15 cellular contexts compared by ENCODE assay signal in genomic region chr10:132632091-132632561, GRCh38.
DNase-seq lines count a peak whose midpoint lies in the region; ATAC-seq, FAIRE-seq and TF ChIP-seq lines count a peak whose summit lies in the region.
"Had no signal": no experiment of that assay in that cellular context is flagged by ENCODE, and none has a peak within 500 bp of the region (broad histone marks: within the 10 kb centered on the region; RNA-seq: fewer than 3 reads in every experiment).

No MANE protein-coding gene starts in this region.

- no peak overlapping the region for H3K4me3 Mint-ChIP-seq in activated CD4-positive, alpha-beta T cell treated with anti-CD3 and anti-CD28 coated beads, Interleukin-2, amount 10 ng/mL, durations not matched to agents 7 days and 5 days
- H3K4me3 Mint-ChIP-seq: activated T-cell treated with anti-CD3 and anti-CD28 coated beads, Interleukin-2, amount 50 U/mL, for 72 hours; memory B cell had no signal

- CTCF ChIA-PET in activated CD4-positive, alpha-beta T cell treated with anti-CD3 and anti-CD28 coated beads, Interleukin-2, amount 10 ng/mL, durations not matched to agents 7 days and 5 days (lab: Charles Lee): interaction anchor here (0.6 kb wide), 1 partner anchor 116 kb away, joined by 3 read pairs; no protein-coding TSS in a partner anchor

- ATAC-seq in psoas muscle: peak; percentile 28 to 73 (median 62)
- ATAC-seq: activated T-cell treated with anti-CD3 and anti-CD28 coated beads, Interleukin-2, amount 50 U/mL, for 72 hours; HCT116 had no signal

- H3K9me3 Mint-ChIP-seq in activated CD4-positive, alpha-beta T cell treated with anti-CD3 and anti-CD28 coated beads, Interleukin-2, amount 10 ng/mL, durations not matched to agents 7 days and 5 days: no peaks in the 10 kb centered on the region
- H3K9me3 Mint-ChIP-seq: activated T-cell treated with anti-CD3 and anti-CD28 coated beads, Interleukin-2, amount 50 U/mL, for 72 hours; memory B cell had no signal

- H3K36me3 Mint-ChIP-seq in activated CD4-positive, alpha-beta T cell treated with anti-CD3 and anti-CD28 coated beads, Interleukin-2, amount 10 ng/mL, durations not matched to agents 7 days and 5 days (ENCODE audit: low read depth): no peaks in the 10 kb centered on the region

- TF ChIP-seq CTCF in kidney (IDR thresholded peaks at IDR 0.05; ENCODE audit: borderline replicate concordance, extremely low read depth, insufficient read depth): no peak
- no peak for TF ChIP-seq CTCF in psoas muscle (IDR thresholded peaks at IDR 0.05)
- TF ChIP-seq CTCF in vagina (IDR thresholded peaks at IDR 0.05): no peak

- H3K4me1 ChIP-seq in kidney (ENCODE audit: control insufficient read depth in 1 of 2, insufficient read depth in 1 of 2, low read depth in 1 of 2, low read length in 2 of 2) (peaks cover 9 to 40% of the 10 kb centered on the region in 2 donors), psoas muscle (peaks cover 78% of the 10 kb centered on the region), vagina (peaks cover 80% of the 10 kb centered on the region)

- H3K27ac Mint-ChIP-seq in activated CD4-positive, alpha-beta T cell treated with anti-CD3 and anti-CD28 coated beads, Interleukin-2, amount 10 ng/mL, durations not matched to agents 7 days and 5 days: no peak overlapping the region
- H3K27ac Mint-ChIP-seq: activated T-cell treated with anti-CD3 and anti-CD28 coated beads, Interleukin-2, amount 50 U/mL, for 72 hours; memory B cell; progenitor cell of endocrine pancreas had no signal

- H3K9ac ChIP-seq in kidney (ENCODE audit: low read length in 2 of 2): no peak overlapping the region

- H3K27me3 ChIP-seq in psoas muscle (ENCODE audit: insufficient read depth in 3 of 3, low read length in 2 of 3) (no peaks in the 10 kb centered on the region), vagina (no peaks in the 10 kb centered on the region)

- FAIRE-seq in kidney (lab: Jason Lieb, UNC) (no peak), GM12892 (lab: Jason Lieb, UNC) (no peak)
- FAIRE-seq: endothelial cell of umbilical vein had no signal

- H3K27me3 Mint-ChIP-seq in activated CD4-positive, alpha-beta T cell treated with anti-CD3 and anti-CD28 coated beads, Interleukin-2, amount 10 ng/mL, durations not matched to agents 7 days and 5 days: no peaks in the 10 kb centered on the region
- H3K27me3 Mint-ChIP-seq: memory B cell had no signal

- peaks cover 19% of the 10 kb centered on the region for H3K4me1 Mint-ChIP-seq in activated CD4-positive, alpha-beta T cell treated with anti-CD3 and anti-CD28 coated beads, Interleukin-2, amount 10 ng/mL, durations not matched to agents 7 days and 5 days

- H3K27ac ChIP-seq in kidney (ENCODE audit: low read depth in 2 of 2, low read length in 2 of 2) (peak overlapping the region; percentile 20 to 54), psoas muscle (peak overlapping the region; percentile 98), vagina (peak overlapping the region; percentile 96)

- no peaks in the 10 kb centered on the region for H3K36me3 ChIP-seq in kidney (ENCODE audit: control insufficient read depth in 1 of 2, insufficient read depth in 2 of 2, low read length in 2 of 2)
- H3K36me3 ChIP-seq in psoas muscle (ENCODE audit: insufficient read depth in 1 of 2, low read depth in 1 of 2): no peaks in the 10 kb centered on the region
- no peaks in the 10 kb centered on the region for H3K36me3 ChIP-seq in vagina

- WGBS in psoas muscle, 3 donors: 13 to 20% (median 15%) methylated on average over 13 of the region's 13 CpGs

- intact Hi-C loops in kidney (cut with DNase I): no loop called here
- intact Hi-C loops in psoas muscle (cut with DNase I): loop anchor here (5.0 to 10.0 kb wide), 4 partner anchors 95 to 240 kb away; partner anchors contain the start of genes INPP5A (in 1 of the 2) and PWWP2B (in 1 of the 2)
- intact Hi-C loops in vagina (cut with DNase I): loop anchor here (5.0 to 10.0 kb wide), 3 partner anchors 55 to 237 kb away; partner anchors contain the start of genes INPP5A and PWWP2B

- POLR2A ChIA-PET in activated CD4-positive, alpha-beta T cell treated with anti-CD3 and anti-CD28 coated beads, Interleukin-2, amount 10 ng/mL, durations not matched to agents 7 days and 5 days (lab: Charles Lee): no interaction called here

- TF ChIP-seq POLR2A in vagina (IDR thresholded peaks at IDR 0.05) (no peak), GM12892 (IDR thresholded peaks at IDR 0.05; ENCODE audit: low read depth, low read length) (no peak)

- H3K4me3 ChIP-seq in kidney (ENCODE audit: low read length in 2 of 2) (no peak overlapping the region), psoas muscle (peak overlapping the region; percentile 38), vagina (no peak overlapping the region)

- DNase-seq in activated effector memory CD4-positive, alpha-beta T cell treated with anti-CD3 and anti-CD28 coated beads, Interleukin-2, amount 50 U/mL, for 16 hours: peak; percentile 51
- no peak for DNase-seq in activated effector memory CD4-positive, alpha-beta T cell treated with Interleukin-2 at 50 U/mL for 16 hours
- peak; percentile 72 for DNase-seq in kidney
- peak; percentile 52 to 85 for DNase-seq in psoas muscle
- DNase-seq in vagina (ENCODE audit: extremely low spot score in 2 of 2): no peak
- DNase-seq in GM12892 (ENCODE audit: insufficient read length): no peak
- DNase-seq in activated CD4-positive, alpha-beta T cell treated with anti-CD3 and anti-CD28 coated beads, Interleukin-2, amount 10 ng/mL, durations not matched to agents 7 days and 5 days: no peak
- DNase-seq in stimulated activated CD4-positive, alpha-beta T cell treated with anti-CD3 and anti-CD28 coated beads, Interleukin-12 subunit alpha, Interleukin-12 subunit beta, amount 100 ng/mL, for 4 hours: no peak
- DNase-seq: activated CD4-positive, alpha-beta T cell treated with anti-CD3 and anti-CD28 coated beads for 1 hour; activated T-cell treated with anti-CD3 and anti-CD28 coated beads, Interleukin-2, amount 50 U/mL, for 72 hours; COR-L47 had no signal

- no peaks in the 10 kb centered on the region for H3K9me3 ChIP-seq in kidney (ENCODE audit: control insufficient read depth in 1 of 2, low read length in 2 of 2)
- H3K9me3 ChIP-seq in psoas muscle: no peaks in the 10 kb centered on the region
- no peaks in the 10 kb centered on the region for H3K9me3 ChIP-seq in vagina

Comparison
In these comparisons a context has a peak if more than half of its experiments do, and no peak if none do; other contexts are left out.
1. DNase-seq: peak in activated effector memory CD4-positive, alpha-beta T cell treated with anti-CD3 and anti-CD28 coated beads, Interleukin-2, amount 50 U/mL, for 16 hours (single experiment), kidney (single experiment) and psoas muscle (2 of 2); none in activated effector memory CD4-positive, alpha-beta T cell treated with Interleukin-2 at 50 U/mL for 16 hours (single experiment), vagina (0 of 2), GM12892 (single experiment), activated CD4-positive, alpha-beta T cell treated with anti-CD3 and anti-CD28 coated beads, Interleukin-2, amount 10 ng/mL, durations not matched to agents 7 days and 5 days (single experiment) and stimulated activated CD4-positive, alpha-beta T cell treated with anti-CD3 and anti-CD28 coated beads, Interleukin-12 subunit alpha, Interleukin-12 subunit beta, amount 100 ng/mL, for 4 hours (single experiment).
2. H3K27ac ChIP-seq: peak in every context shown above with its lines; median percentile 98 in psoas muscle; 96 in vagina; 37 in kidney.